Comparison of ENCODE assay signal across 3 cellular contexts in the genomic region with DNA sequence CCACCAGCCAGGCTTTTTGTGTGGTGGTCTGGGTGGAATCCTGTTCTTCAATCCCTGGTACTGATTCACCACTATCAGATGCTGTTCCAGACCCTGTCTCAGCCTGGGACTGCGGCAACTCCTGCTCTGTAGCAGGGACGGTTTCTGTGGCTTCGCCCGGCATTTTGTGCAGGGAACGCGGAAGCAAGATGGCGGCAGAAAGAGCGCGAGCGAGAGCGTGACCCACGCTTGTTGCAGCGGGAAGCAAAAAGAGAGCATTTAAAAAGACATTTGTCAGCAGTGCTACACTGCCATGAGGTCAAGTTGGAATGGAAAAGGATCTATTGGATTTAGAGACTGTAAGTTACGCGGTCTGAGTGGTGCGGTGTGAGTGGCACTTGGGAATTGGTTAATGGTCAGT.
TF ChIP-seq lines count a peak whose summit lies in the region.

A gene (minus strand): TSS at position 202 of the 400 bp plus-strand sequence. CDS start 39 bp downstream, at position 163.

TF ChIP-seq in GM23338, 12 proteins besides CTCF, POLR2A, EP300 and RAD21 (continues in another document):
- TF ChIP-seq STAT1 (IDR thresholded peaks at IDR 0.05; ENCODE audit: unreplicated experiment) (no peak), EZH2 (IDR thresholded peaks at IDR 0.05; ENCODE audit: low read depth, unreplicated experiment) (no peak), ZNF331 (CRISPR knock-in tag; IDR thresholded peaks at IDR 0.05; ENCODE audit: low read depth) (no peak), EZH2phosphoT487 (IDR thresholded peaks at IDR 0.05; ENCODE audit: unreplicated experiment) (no peak)
- TF ChIP-seq, protein P1, sequence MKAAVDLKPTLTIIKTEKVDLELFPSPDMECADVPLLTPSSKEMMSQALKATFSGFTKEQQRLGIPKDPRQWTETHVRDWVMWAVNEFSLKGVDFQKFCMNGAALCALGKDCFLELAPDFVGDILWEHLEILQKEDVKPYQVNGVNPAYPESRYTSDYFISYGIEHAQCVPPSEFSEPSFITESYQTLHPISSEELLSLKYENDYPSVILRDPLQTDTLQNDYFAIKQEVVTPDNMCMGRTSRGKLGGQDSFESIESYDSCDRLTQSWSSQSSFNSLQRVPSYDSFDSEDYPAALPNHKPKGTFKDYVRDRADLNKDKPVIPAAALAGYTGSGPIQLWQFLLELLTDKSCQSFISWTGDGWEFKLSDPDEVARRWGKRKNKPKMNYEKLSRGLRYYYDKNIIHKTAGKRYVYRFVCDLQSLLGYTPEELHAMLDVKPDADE (IDR thresholded peaks at IDR 0.05): no peak

TF ChIP-seq in GM12878, 131 proteins besides CTCF, POLR2A, EP300 and RAD21:
- TF ChIP-seq RCOR1 (conservative IDR thresholded peaks at IDR 0.05; ENCODE audit: low read depth, low read length): no peak
- no peak for TF ChIP-seq BMI1 (IDR thresholded peaks at IDR 0.05; ENCODE audit: borderline replicate concordance)
- peak in 1 of 2 experiments; percentile 74; a peak in 1 of 4 replicates for TF ChIP-seq ETV6 (conservative IDR thresholded peaks at IDR 0.05 in 1 of 2, IDR thresholded peaks at IDR 0.05 in 1 of 2; ENCODE audit: borderline replicate concordance in 1 of 2, low read depth in 1 of 2)
- 0 out of 2 replicates have a peak, but pooled peaks have one; percentile 7 for TF ChIP-seq NFXL1 (IDR thresholded peaks at IDR 0.05; ENCODE audit: borderline replicate concordance)

TF ChIP-seq in H1, 55 proteins besides CTCF, POLR2A, EP300 and RAD21:
- TF ChIP-seq RNF2 (IDR thresholded peaks at IDR 0.05; ENCODE audit: borderline replicate concordance, low read depth, low read length, missing control alignments, poor library complexity, severe bottlenecking) (no peak), YY1 (IDR thresholded peaks at IDR 0.05; ENCODE audit: low read depth, low read length) (0 out of 2 replicates have a peak, but pooled peaks have one; percentile 25)
